ENCODE assay signal across 14 cellular contexts in genomic region chr15:57570340-57570739, GRCh38. TPM values are rescaled to one million over a fixed set of nuclear protein-coding genes. Genes with fewer than 3 reads are reported as not detected.
DNase-seq lines count a peak whose midpoint lies in the region; ATAC-seq and TF ChIP-seq lines count a peak whose summit lies in the region.
"Had no signal": no experiment of that assay in that cellular context is flagged by ENCODE, and none has a peak within 500 bp of the region (broad histone marks: within the 10 kb centered on the region; RNA-seq: fewer than 3 reads in every experiment).

No MANE protein-coding gene starts in this region.

- no peak for ATAC-seq in RWPE2 (ENCODE audit: low read depth)
- peak; percentile 44 for ATAC-seq in memory B cell (ENCODE audit: low read depth)

- H3K9me3 ChIP-seq in breast epithelium (no peaks in the 10 kb centered on the region), RWPE2 (ENCODE audit: severe bottlenecking) (no peaks in the 10 kb centered on the region), colonic mucosa (no peaks in the 10 kb centered on the region)
- H3K9me3 ChIP-seq: BLaER1, Caco-2 had no signal

- H3K4me3 ChIP-seq in breast epithelium = no peak overlapping the region
- no peak overlapping the region for H3K4me3 ChIP-seq in RWPE2 (ENCODE audit: severe bottlenecking)
- no peak overlapping the region for H3K4me3 ChIP-seq in colonic mucosa
- H3K4me3 ChIP-seq: BLaER1 had no signal

- H3K36me3 Mint-ChIP-seq in MCF 10A (ENCODE audit: insufficient read depth, unreplicated experiment) (no peaks in the 10 kb centered on the region), memory B cell (no peaks in the 10 kb centered on the region)
- H3K36me3 Mint-ChIP-seq: CD8-positive, alpha-beta memory T cell had no signal

- BruUV-seq in MCF 10A (replicated peaks; lab: Mats Ljungman, UMichigan) = no TSS peak

- DNase-seq in MCF 10A (ENCODE audit: unreplicated experiment) (no peak), breast epithelium (ENCODE audit: low spot score in 2 of 2) (no peak), RWPE2 (ENCODE audit: low spot score) (peak; percentile 34), epithelial cell of prostate (ENCODE audit: low read depth, low spot score) (no peak), memory B cell (ENCODE audit: low spot score in 2 of 2) (no peak), cortex of kidney (lab: John Stamatoyannopoulos, UW) (no peak), colonic mucosa (no peak), NCI-H69 (lab: John Stamatoyannopoulos, UW) (no peak)
- DNase-seq: AML-193; Caco-2; CD8-positive, alpha-beta memory T cell had no signal

- H3K27ac Mint-ChIP-seq in MCF 10A (ENCODE audit: low read depth, unreplicated experiment) (peak overlapping the region; percentile 89), memory B cell (no peak overlapping the region)
- H3K27ac Mint-ChIP-seq: CD8-positive, alpha-beta memory T cell had no signal

- no peaks in the 10 kb centered on the region for H3K27me3 Mint-ChIP-seq in MCF 10A (ENCODE audit: insufficient read depth, unreplicated experiment)
- H3K27me3 Mint-ChIP-seq in memory B cell = peaks cover 2% of the 10 kb centered on the region

- H3K4me1 ChIP-seq in breast epithelium = no peaks in the 10 kb centered on the region
- peaks cover 34% of the 10 kb centered on the region for H3K4me1 ChIP-seq in RWPE2 (ENCODE audit: insufficient read depth, poor library complexity, severe bottlenecking)
- peaks cover 5% of the 10 kb centered on the region for H3K4me1 ChIP-seq in colonic mucosa
- H3K4me1 ChIP-seq: Caco-2 had no signal

- H3K27me3 ChIP-seq in breast epithelium (no peaks in the 10 kb centered on the region), RWPE2 (ENCODE audit: insufficient read depth, poor library complexity, severe bottlenecking) (no peaks in the 10 kb centered on the region), colonic mucosa (no peaks in the 10 kb centered on the region)
- H3K27me3 ChIP-seq: BLaER1 had no signal

- TF ChIP-seq CTCF in MCF 10A (IDR thresholded peaks at IDR 0.05; ENCODE audit: unreplicated experiment) (no peak), breast epithelium (IDR thresholded peaks at IDR 0.05) (no peak), RWPE2 (IDR thresholded peaks at IDR 0.05; ENCODE audit: poor library complexity, severe bottlenecking) (no peak), colonic mucosa (IDR thresholded peaks at IDR 0.05) (no peak)

- H3K36me3 ChIP-seq in breast epithelium = no peaks in the 10 kb centered on the region
- no peaks in the 10 kb centered on the region for H3K36me3 ChIP-seq in RWPE2 (ENCODE audit: low read depth)
- no peaks in the 10 kb centered on the region for H3K36me3 ChIP-seq in colonic mucosa
- H3K36me3 ChIP-seq: BLaER1 had no signal

- intact Hi-C loops in MCF 10A (cut with micrococcal nuclease) (no loop called here), breast epithelium (cut with DNase I; ENCODE audit: low total_unique reads) (no loop called here), colonic mucosa (cut with DNase I) (no loop called here)

- TF ChIP-seq POLR2A in breast epithelium (IDR thresholded peaks at IDR 0.05) = no peak

- H3K4me1 Mint-ChIP-seq in MCF 10A (ENCODE audit: insufficient read depth, unreplicated experiment) (peaks cover 30% of the 10 kb centered on the region), memory B cell (peaks cover 13% of the 10 kb centered on the region)

- POLR2A ChIA-PET in MCF 10A (lab: Yijun Ruan, JAX) = no interaction called here

- H3K27ac ChIP-seq in breast epithelium (no peak overlapping the region), RWPE2 (ENCODE audit: poor library complexity, severe bottlenecking) (peak overlapping the region; percentile 89), epithelial cell of prostate (peak overlapping the region; percentile 97), colonic mucosa (no peak overlapping the region)
- H3K27ac ChIP-seq: 22Rv1, BLaER1, HL-60 had no signal

- H3K4me3 Mint-ChIP-seq in MCF 10A (ENCODE audit: unreplicated experiment) = no peak overlapping the region
- no peak overlapping the region for H3K4me3 Mint-ChIP-seq in memory B cell
- H3K4me3 Mint-ChIP-seq: CD8-positive, alpha-beta memory T cell had no signal

- H3K9me3 Mint-ChIP-seq in MCF 10A (ENCODE audit: unreplicated experiment) (no peaks in the 10 kb centered on the region), memory B cell (no peaks in the 10 kb centered on the region)
- H3K9me3 Mint-ChIP-seq: CD8-positive, alpha-beta memory T cell had no signal

- CTCF ChIA-PET in MCF 10A (lab: Yijun Ruan, JAX) = interaction anchor here (1.0 kb wide), 1 partner anchor 41 kb away, joined by 4 read pairs; no protein-coding TSS in a partner anchor

- H3K9ac ChIP-seq in colonic mucosa (ENCODE audit: low read depth in 2 of 2, low read length in 2 of 2) = no peak overlapping the region
- H3K9ac ChIP-seq: BLaER1 had no signal

RNA-seq across cellular contexts. Expression of gene MYZAP, which starts 21.4 kb away (rescaled TPM):
- total RNA-seq in MCF 10A (2022) (0.96 and 1.3 TPM in 2 replicates), breast epithelium (10 to 100 TPM; 12.1 to 23.0 (median 16.7) TPM), colonic mucosa (10 to 100 TPM; 11.7 to 12.2 TPM)
- total RNA-seq: CD8-positive, alpha-beta memory T cell had no signal

Comparison
In these comparisons a context has a peak if more than half of its experiments do, and no peak if none do; other contexts are left out.
1. H3K27ac ChIP-seq: peak in RWPE2 (single experiment) and epithelial cell of prostate (single experiment); none in breast epithelium (0 of 2) and colonic mucosa (single experiment).